ENCODE assay signal across 8 cellular contexts in the genomic region with DNA sequence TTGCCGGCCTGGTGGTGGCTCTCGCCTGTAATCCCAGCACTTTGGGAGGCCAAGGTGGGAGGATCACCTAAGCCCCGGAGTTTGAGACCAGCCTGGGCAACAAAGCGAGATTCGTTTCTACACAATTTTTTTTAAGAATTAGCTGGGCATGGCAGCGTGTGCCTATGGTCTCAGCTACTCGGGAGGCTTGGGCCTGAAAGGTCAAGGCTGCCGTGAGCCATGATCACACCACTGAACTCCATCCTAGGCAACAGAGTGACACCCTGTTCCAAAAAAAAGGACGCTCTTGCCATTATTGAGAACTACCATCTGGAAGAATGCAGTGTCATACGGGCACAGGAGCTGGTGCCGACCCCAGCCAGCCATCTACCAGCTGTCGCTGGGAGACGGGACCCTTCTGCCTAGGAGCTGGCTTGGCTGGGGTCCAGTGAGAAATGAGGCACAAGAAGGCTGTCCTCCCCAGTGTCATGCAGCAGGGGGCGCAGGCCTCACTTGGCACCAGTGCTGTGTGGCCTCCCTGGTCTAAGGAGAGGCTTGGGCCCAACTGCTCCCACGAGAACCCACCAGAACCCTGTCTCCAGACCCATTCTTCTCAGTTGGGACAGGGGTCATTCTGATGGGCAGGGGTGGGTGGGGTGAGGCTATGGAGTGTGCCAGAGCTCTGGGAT. TPM values are rescaled to one million over a fixed set of nuclear protein-coding genes. Genes with fewer than 3 reads are reported as not detected.
DNase-seq lines count a peak whose midpoint lies in the region; ATAC-seq and TF ChIP-seq lines count a peak whose summit lies in the region.

No MANE protein-coding gene starts in this region.

- H2BK5ac ChIP-seq in mesendoderm (ENCODE audit: low read length), result no peak overlapping the region

- no peak overlapping the region for H3K56ac ChIP-seq in mesendoderm (ENCODE audit: low read length)

- ATAC-seq in GM19324 (IDR thresholded peaks at IDR 0.05; ENCODE audit: low FRiP score, unreplicated experiment), result no peak

- H3K9ac ChIP-seq in mesendoderm (ENCODE audit: low read length), result no peak overlapping the region

- H3K27ac ChIP-seq in mesendoderm (ENCODE audit: low read depth, low read length), result no peak overlapping the region

- TF ChIP-seq CTCF in NB4 (IDR thresholded peaks at IDR 0.05; ENCODE audit: low read depth, low read length), result peak; percentile 54

- TF ChIP-seq POLR2A in NB4 (IDR thresholded peaks at IDR 0.05; ENCODE audit: extremely low read depth, insufficient read length), result no peak

- no peak overlapping the region for H3K18ac ChIP-seq in mesendoderm (ENCODE audit: low read length)

- DNase-seq in NCI-H146 (lab: John Stamatoyannopoulos, UW) (peak; percentile 28), NCI-H146 treated with DMSO at 0.1 percent for 48 hours (lab: John Stamatoyannopoulos, UW; ENCODE audit: unreplicated experiment) (no peak), NB4 (ENCODE audit: low read depth) (peak; percentile 48), dermis blood vessel endothelial cell (peak; percentile 85), mesendoderm (peak; percentile 66)
- DNase-seq in activated CD4-positive, alpha-beta T cell treated with anti-CD3 and anti-CD28 coated beads, Interleukin-2, amount 50 U/mL, for 1 hour, result peak; percentile 70
- DNase-seq in stimulated activated CD8-positive, alpha-beta memory T cell treated with anti-CD3 and anti-CD28 coated beads, Interleukin-4, amount 100 ng/mL, for 1 hour (ENCODE audit: low read depth in 2 of 2, low spot score in 1 of 2), result peak; percentile 21 to 25

- no peaks in the 10 kb centered on the region for H3K4me1 ChIP-seq in mesendoderm (ENCODE audit: control insufficient read depth, low read depth, low read length)

- H2AK5ac ChIP-seq in mesendoderm (ENCODE audit: low read length), result no peak overlapping the region

- H4K8ac ChIP-seq in mesendoderm (ENCODE audit: low read depth, low read length), result no peak overlapping the region

- no peak overlapping the region for H2BK15ac ChIP-seq in mesendoderm (replicated peaks; ENCODE audit: low read depth)

- H3K79me1 ChIP-seq in mesendoderm (ENCODE audit: low read length), result no peaks in the 10 kb centered on the region

- no peak overlapping the region for H3K4me3 ChIP-seq in NB4 (ENCODE audit: low read depth, low read length)
- H3K4me3 ChIP-seq in mesendoderm (ENCODE audit: low read length), result no peak overlapping the region

- H3K36me3 ChIP-seq in mesendoderm (ENCODE audit: control insufficient read depth, insufficient read depth, low read length), result no peaks in the 10 kb centered on the region

- no peak overlapping the region for H3K23ac ChIP-seq in mesendoderm (ENCODE audit: low read length)

- no CpG with 5 or more reads among the region's 15 CpGs for WGBS in mesendoderm (ENCODE audit: extremely low coverage, insufficient coverage, low lambda C conversion rate)

- no peaks in the 10 kb centered on the region for H3K79me2 ChIP-seq in mesendoderm (ENCODE audit: control insufficient read depth, insufficient read depth, low read length)

- no peak overlapping the region for H3K4me2 ChIP-seq in mesendoderm (ENCODE audit: low read length)

- no peak overlapping the region for H3K4ac ChIP-seq in mesendoderm (ENCODE audit: low read depth, low read length)

- H4K5ac ChIP-seq in mesendoderm (ENCODE audit: low read length), result no peak overlapping the region

- H2BK120ac ChIP-seq in mesendoderm (ENCODE audit: low read depth, low read length), result no peak overlapping the region

- H3K27me3 ChIP-seq in mesendoderm (ENCODE audit: insufficient read depth, low read length, poor library complexity), result no peaks in the 10 kb centered on the region

RNA-seq across cellular contexts. Expression of a gene that starts 12.2 kb away (rescaled TPM):
- total RNA-seq in dermis blood vessel endothelial cell, result 16.8 and 18.4 TPM in 2 replicates
- 4.8 TPM for polyA plus RNA-seq in mesendoderm (2013, experiment 1 of 2)
- polyA plus RNA-seq in mesendoderm (2013, experiment 2 of 2), result 4.7 TPM

RNA-seq across cellular contexts. Expression of a gene that starts 33.9 kb away (rescaled TPM):
- total RNA-seq in dermis blood vessel endothelial cell, result 28.9 and 65.8 TPM in 2 replicates
- 74.4 TPM for polyA plus RNA-seq in mesendoderm (2013, experiment 1 of 2)
- 74.1 TPM for polyA plus RNA-seq in mesendoderm (2013, experiment 2 of 2)

RNA-seq across cellular contexts. Expression of a gene that starts 43.2 kb away (rescaled TPM):
- total RNA-seq in dermis blood vessel endothelial cell, result not detected in 2 replicates
- polyA plus RNA-seq in mesendoderm (2013, experiment 1 of 2), result 0.06 TPM
- polyA plus RNA-seq in mesendoderm (2013, experiment 2 of 2), result not detected

RNA-seq across cellular contexts. Expression of a gene that starts 47.0 kb away (rescaled TPM):
- total RNA-seq in dermis blood vessel endothelial cell, result not detected in 2 replicates
- not detected for polyA plus RNA-seq in mesendoderm (2013, experiment 1 of 2)
- polyA plus RNA-seq in mesendoderm (2013, experiment 2 of 2), result not detected

RNA-seq across cellular contexts. Expression of a gene that starts 49.8 kb away (rescaled TPM):
- 13.8 and 16.0 TPM in 2 replicates for total RNA-seq in dermis blood vessel endothelial cell
- 29.1 TPM for polyA plus RNA-seq in mesendoderm (2013, experiment 1 of 2)
- 31.1 TPM for polyA plus RNA-seq in mesendoderm (2013, experiment 2 of 2)
